Comparison of ENCODE assay signal across 14 cellular contexts in the genomic region with DNA sequence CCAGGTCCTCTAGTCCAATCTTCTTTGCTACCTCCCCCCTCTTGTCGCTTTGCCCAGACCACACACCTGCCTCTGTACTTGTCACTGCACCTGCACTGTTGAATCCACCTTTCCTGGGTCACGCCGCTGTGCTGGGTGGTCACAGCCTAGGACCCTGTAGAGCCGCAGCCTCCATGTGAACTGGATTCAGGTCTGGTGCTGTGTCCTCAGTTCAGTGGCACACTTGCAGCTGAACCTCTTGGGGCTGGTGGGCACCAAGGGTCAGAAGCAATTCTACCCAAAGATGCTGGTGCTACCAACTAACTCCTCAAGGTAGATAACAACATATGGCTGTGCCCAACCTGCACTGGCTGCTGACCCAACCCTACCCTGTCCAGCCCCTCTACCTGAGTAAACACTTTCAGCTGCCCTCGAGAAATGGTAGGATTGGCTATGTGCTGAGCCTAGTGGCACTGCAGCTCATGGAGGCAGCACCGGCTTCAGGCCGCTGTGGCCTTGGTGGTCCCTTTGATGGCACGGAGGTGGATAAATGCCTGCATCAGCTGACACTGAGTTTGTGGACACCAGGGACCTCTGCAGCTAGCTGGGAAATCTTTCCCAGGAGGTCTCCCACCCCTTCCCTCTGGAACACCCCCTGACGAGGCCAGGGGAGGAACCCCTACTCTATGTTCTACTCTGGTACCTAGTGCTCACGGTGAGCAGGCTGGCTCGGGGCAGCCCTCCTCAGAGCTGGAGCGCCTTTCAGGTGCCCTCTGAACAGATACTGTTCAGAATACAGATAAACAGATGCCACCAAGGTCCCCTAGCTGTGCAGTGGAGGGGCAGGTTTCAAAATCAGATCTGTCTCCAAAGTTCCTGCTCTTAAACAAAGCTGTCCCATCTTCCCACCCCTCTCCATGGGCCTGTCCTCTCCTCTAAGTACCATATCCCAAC. TPM values are rescaled to one million over a fixed set of nuclear protein-coding genes. Genes with fewer than 3 reads are reported as not detected.
DNase-seq lines count a peak whose midpoint lies in the region; ATAC-seq and TF ChIP-seq lines count a peak whose summit lies in the region.
"Had no signal": no experiment of that assay in that cellular context is flagged by ENCODE, and none has a peak within 500 bp of the region (broad histone marks: within the 10 kb centered on the region; RNA-seq: fewer than 3 reads in every experiment).

No MANE protein-coding gene starts in this region.

- 91% methylated on average over 12 of the region's 12 CpGs for whole genome bisulfite sequencing in esophagus muscularis mucosa
- WGBS in heart right ventricle, 2 donors, result 82 to 83% methylated on average over 12 of the region's 12 CpGs

- H3K27ac ChIP-seq in OCI-LY1 (ENCODE audit: low read depth, low read length, poor library complexity, severe bottlenecking) (peak overlapping the region; percentile 51), esophagus muscularis mucosa (replicated peaks in 1 of 4) (no peak overlapping the region), heart right ventricle (no peak overlapping the region)
- H3K27ac ChIP-seq: coronary artery had no signal

- H2AFZ ChIP-seq in OCI-LY1 (ENCODE audit: low read length), result no peak overlapping the region

- H3F3A ChIP-seq in OCI-LY1 (ENCODE audit: insufficient read depth, low read length), result peaks cover 3% of the 10 kb centered on the region

- H3K9me3 Mint-ChIP-seq in activated naive CD8-positive, alpha-beta T cell treated with anti-CD3 and anti-CD28 coated beads, Interleukin-2, amount 10 ng/mL, durations not matched to agents 7 days and 5 days, result no peaks in the 10 kb centered on the region
- no peaks in the 10 kb centered on the region for H3K9me3 Mint-ChIP-seq in activated naive CD8-positive, alpha-beta T cell treated with anti-CD3 and anti-CD28 coated beads for 36 hours
- H3K9me3 Mint-ChIP-seq in stimulated activated naive B cell treated with anti-CD40 and anti-IgM and Interleukin-4, amounts not matched to agents 10 μg/mL and 1 μg/mL and 100 μg/mL, for 72 hours, result peaks cover 0 to 3% of the 10 kb centered on the region in 2 donors

- H3K27ac Mint-ChIP-seq in activated naive CD8-positive, alpha-beta T cell treated with anti-CD3 and anti-CD28 coated beads, Interleukin-2, amount 10 ng/mL, durations not matched to agents 7 days and 5 days, result peak overlapping the region; percentile 46
- H3K27ac Mint-ChIP-seq in activated naive CD8-positive, alpha-beta T cell treated with anti-CD3 and anti-CD28 coated beads for 36 hours, result no peak overlapping the region
- H3K27ac Mint-ChIP-seq in stimulated activated naive B cell treated with anti-CD40 and anti-IgM and Interleukin-4, amounts not matched to agents 10 μg/mL and 1 μg/mL and 100 μg/mL, for 72 hours, result peak overlapping the region; percentile 80

- no peak for TF ChIP-seq POLR2A in esophagus muscularis mucosa (IDR thresholded peaks at IDR 0.05; ENCODE audit: low read depth)

- H3K27me3 Mint-ChIP-seq in activated naive CD8-positive, alpha-beta T cell treated with anti-CD3 and anti-CD28 coated beads, Interleukin-2, amount 10 ng/mL, durations not matched to agents 7 days and 5 days, result no peaks in the 10 kb centered on the region
- no peaks in the 10 kb centered on the region for H3K27me3 Mint-ChIP-seq in activated naive CD8-positive, alpha-beta T cell treated with anti-CD3 and anti-CD28 coated beads for 36 hours
- H3K27me3 Mint-ChIP-seq in stimulated activated naive B cell treated with anti-CD40 and anti-IgM and Interleukin-4, amounts not matched to agents 10 μg/mL and 1 μg/mL and 100 μg/mL, for 72 hours, result no peaks in the 10 kb centered on the region

- no peak for DNase-seq in activated naive CD8-positive, alpha-beta T cell treated with anti-CD3 and anti-CD28 coated beads, Interleukin-2, amount 10 ng/mL, durations not matched to agents 7 days and 5 days
- no peak for DNase-seq in activated naive CD8-positive, alpha-beta T cell treated with anti-CD3 and anti-CD28 coated beads for 36 hours
- DNase-seq in esophagus muscularis mucosa (ENCODE audit: extremely low spot score), result peak; percentile 89
- no peak for DNase-seq in stimulated activated naive B cell treated with anti-CD40 and anti-IgM and Interleukin-4, amounts not matched to agents 10 μg/mL and 1 μg/mL and 100 μg/mL, for 72 hours
- DNase-seq in activated CD4-positive, CD25-positive, alpha-beta regulatory T cell (lab: John Stamatoyannopoulos, UW), result no peak
- DNase-seq in heart right ventricle, result no peak
- DNase-seq: anterior cingulate cortex, hypothalamus, left colon, retina, SIG-M5 had no signal

- H3K79me2 ChIP-seq in OCI-LY1 (ENCODE audit: insufficient read depth, low read length), result no peaks in the 10 kb centered on the region

- H3K4me2 ChIP-seq in OCI-LY1 (ENCODE audit: low read length), result no peak overlapping the region

- H3K4me3 Mint-ChIP-seq in activated naive CD8-positive, alpha-beta T cell treated with anti-CD3 and anti-CD28 coated beads, Interleukin-2, amount 10 ng/mL, durations not matched to agents 7 days and 5 days, result no peak overlapping the region
- H3K4me3 Mint-ChIP-seq in activated naive CD8-positive, alpha-beta T cell treated with anti-CD3 and anti-CD28 coated beads for 36 hours, result no peak overlapping the region
- peak overlapping the region in 1 of 2 donors; percentile 33 for H3K4me3 Mint-ChIP-seq in stimulated activated naive B cell treated with anti-CD40 and anti-IgM and Interleukin-4, amounts not matched to agents 10 μg/mL and 1 μg/mL and 100 μg/mL, for 72 hours

- H3K4me1 Mint-ChIP-seq in activated naive CD8-positive, alpha-beta T cell treated with anti-CD3 and anti-CD28 coated beads, Interleukin-2, amount 10 ng/mL, durations not matched to agents 7 days and 5 days, result peaks cover 9% of the 10 kb centered on the region
- peaks cover 4% of the 10 kb centered on the region for H3K4me1 Mint-ChIP-seq in activated naive CD8-positive, alpha-beta T cell treated with anti-CD3 and anti-CD28 coated beads for 36 hours
- peaks cover 14 to 18% of the 10 kb centered on the region in 2 donors for H3K4me1 Mint-ChIP-seq in stimulated activated naive B cell treated with anti-CD40 and anti-IgM and Interleukin-4, amounts not matched to agents 10 μg/mL and 1 μg/mL and 100 μg/mL, for 72 hours

- no peak for ATAC-seq in activated naive CD8-positive, alpha-beta T cell treated with anti-CD3 and anti-CD28 coated beads, Interleukin-2, amount 10 ng/mL, durations not matched to agents 7 days and 5 days (ENCODE audit: low read depth)
- peak in 1 of 2 donors; percentile 17 for ATAC-seq in stimulated activated naive B cell treated with anti-CD40 and anti-IgM and Interleukin-4, amounts not matched to agents 10 μg/mL and 1 μg/mL and 100 μg/mL, for 72 hours (replicated peaks)
- ATAC-seq in HG03520 (IDR thresholded peaks at IDR 0.05; ENCODE audit: unreplicated experiment) (no peak), heart right ventricle (no peak)
- ATAC-seq: left colon had no signal

- H4K20me1 ChIP-seq in OCI-LY1 (ENCODE audit: insufficient read depth, low read length), result no peaks in the 10 kb centered on the region

- POLR2A ChIA-PET in activated naive CD8-positive, alpha-beta T cell treated with anti-CD3 and anti-CD28 coated beads, Interleukin-2, amount 10 ng/mL, durations not matched to agents 7 days and 5 days (lab: Charles Lee), result interaction anchor here (1.0 kb wide), 1 partner anchor 9 kb away, joined by 3 read pairs; no protein-coding TSS in a partner anchor

- no peak for TF ChIP-seq CTCF in OCI-LY1 (IDR thresholded peaks at IDR 0.05; ENCODE audit: low read length)
- TF ChIP-seq CTCF in esophagus muscularis mucosa (IDR thresholded peaks at IDR 0.05), result no peak
- TF ChIP-seq CTCF in heart right ventricle (IDR thresholded peaks at IDR 0.05), result no peak

- H3K9me2 ChIP-seq in OCI-LY1 (ENCODE audit: low read depth, low read length), result no peaks in the 10 kb centered on the region

- no peak overlapping the region for H3K4me3 ChIP-seq in OCI-LY1 (ENCODE audit: low read depth, low read length, poor library complexity, severe bottlenecking)
- H3K4me3 ChIP-seq in esophagus muscularis mucosa, result no peak overlapping the region
- H3K4me3 ChIP-seq in heart right ventricle, result no peak overlapping the region
- H3K4me3 ChIP-seq: coronary artery had no signal

- intact Hi-C loops in esophagus muscularis mucosa (cut with DNase I) (no loop called here), heart right ventricle (cut with DNase I) (no loop called here)

- H3K27me3 ChIP-seq in OCI-LY1 (ENCODE audit: insufficient read depth, low read length) (no peaks in the 10 kb centered on the region), esophagus muscularis mucosa (peaks cover 6 to 45% (median 13%) of the 10 kb centered on the region in 4 donors), heart right ventricle (peaks cover 0 to 13% (median 0%) of the 10 kb centered on the region in 7 donors)

- H3K36me3 ChIP-seq in OCI-LY1 (ENCODE audit: insufficient read depth, low read length) (peaks cover 49% of the 10 kb centered on the region), esophagus muscularis mucosa (peaks cover 19 to 29% (median 28%) of the 10 kb centered on the region in 4 donors), heart right ventricle (peaks cover 0 to 59% (median 21%) of the 10 kb centered on the region in 9 donors)

- H3K4me1 ChIP-seq in OCI-LY1 (ENCODE audit: insufficient read depth, low read length, severe bottlenecking), result peaks cover 4% of the 10 kb centered on the region
- H3K4me1 ChIP-seq in esophagus muscularis mucosa, result peaks cover 14 to 25% (median 21%) of the 10 kb centered on the region in 4 donors
- H3K4me1 ChIP-seq in heart right ventricle, result peaks cover 0 to 24% (median 14%) of the 10 kb centered on the region in 9 donors

- H3K9me3 ChIP-seq in OCI-LY1 (ENCODE audit: low read length), result no peaks in the 10 kb centered on the region
- no peaks in the 10 kb centered on the region for H3K9me3 ChIP-seq in esophagus muscularis mucosa
- H3K9me3 ChIP-seq in heart right ventricle, result no peaks in the 10 kb centered on the region

- TF ChIP-seq EP300 in esophagus muscularis mucosa (IDR thresholded peaks at IDR 0.05), result no peak

- peaks cover 25% of the 10 kb centered on the region for H3K36me3 Mint-ChIP-seq in activated naive CD8-positive, alpha-beta T cell treated with anti-CD3 and anti-CD28 coated beads, Interleukin-2, amount 10 ng/mL, durations not matched to agents 7 days and 5 days
- H3K36me3 Mint-ChIP-seq in activated naive CD8-positive, alpha-beta T cell treated with anti-CD3 and anti-CD28 coated beads for 36 hours, result peaks cover 24% of the 10 kb centered on the region
- H3K36me3 Mint-ChIP-seq in stimulated activated naive B cell treated with anti-CD40 and anti-IgM and Interleukin-4, amounts not matched to agents 10 μg/mL and 1 μg/mL and 100 μg/mL, for 72 hours, result peaks cover 56 to 72% of the 10 kb centered on the region in 2 donors

- no peak overlapping the region for H3K9ac ChIP-seq in OCI-LY1 (ENCODE audit: low read length)

RNA-seq across cellular contexts. Expression of gene AGAP2, which starts 14.3 kb away (rescaled TPM):
- total RNA-seq in activated naive CD8-positive, alpha-beta T cell treated with anti-CD3 and anti-CD28 coated beads, Interleukin-2, amount 10 ng/mL, durations not matched to agents 7 days and 5 days, result 10 to 100 TPM; 68.3 to 71.6 TPM
- 10 to 100 TPM; 22.6 to 23.8 TPM for total RNA-seq in activated naive CD8-positive, alpha-beta T cell treated with anti-CD3 and anti-CD28 coated beads for 36 hours
- total RNA-seq in esophagus muscularis mucosa, result 10 to 100 TPM in 1 of 4 donors, 1 to 10 TPM in 3; 2.5 to 11.2 (median 3.6) TPM
- 10 to 100 TPM in 2 of 10 donors, 1 to 10 TPM in 8; 3.4 to 13.1 (median 6.6) TPM for total RNA-seq in heart right ventricle
- 10 to 100 TPM in 1 of 2 donors, 1 to 10 TPM in 1; 5.3 to 17.3 TPM for polyA plus RNA-seq in heart right ventricle

RNA-seq across cellular contexts. Expression of gene TSPAN31, which starts 20.6 kb away (rescaled TPM):
- total RNA-seq in activated naive CD8-positive, alpha-beta T cell treated with anti-CD3 and anti-CD28 coated beads, Interleukin-2, amount 10 ng/mL, durations not matched to agents 7 days and 5 days, result 10 to 100 TPM; 19.6 to 23.2 TPM
- 1 to 10 TPM; 5.7 TPM for total RNA-seq in activated naive CD8-positive, alpha-beta T cell treated with anti-CD3 and anti-CD28 coated beads for 36 hours
- total RNA-seq in esophagus muscularis mucosa, result 10 to 100 TPM; 34.3 to 45.1 (median 42.1) TPM
- total RNA-seq in heart right ventricle, result 10 to 100 TPM; 21.1 to 37.4 (median 26.9) TPM
- polyA plus RNA-seq in heart right ventricle, result 10 to 100 TPM; 29.8 to 36.6 TPM

RNA-seq across cellular contexts. Expression of gene CDK4, which starts 27.8 kb away (rescaled TPM):
- 100 to 1,000 TPM in 1 of 2 experiments, 10 to 100 TPM in 1; 98.4 to 100 TPM for total RNA-seq in activated naive CD8-positive, alpha-beta T cell treated with anti-CD3 and anti-CD28 coated beads, Interleukin-2, amount 10 ng/mL, durations not matched to agents 7 days and 5 days
- 100 to 1,000 TPM; 275 to 304 TPM for total RNA-seq in activated naive CD8-positive, alpha-beta T cell treated with anti-CD3 and anti-CD28 coated beads for 36 hours
- total RNA-seq in esophagus muscularis mucosa (10 to 100 TPM; 43.6 to 85.7 (median 71.3) TPM), heart right ventricle (10 to 100 TPM; 37.0 to 74.0 (median 52.0) TPM)
- polyA plus RNA-seq in heart right ventricle, result 10 to 100 TPM; 21.7 to 61.7 TPM

RNA-seq across cellular contexts. Expression of gene OS9, which starts 30.3 kb away (rescaled TPM):
- total RNA-seq in activated naive CD8-positive, alpha-beta T cell treated with anti-CD3 and anti-CD28 coated beads, Interleukin-2, amount 10 ng/mL, durations not matched to agents 7 days and 5 days, result 100 to 1,000 TPM; 135 to 140 TPM
- total RNA-seq in activated naive CD8-positive, alpha-beta T cell treated with anti-CD3 and anti-CD28 coated beads for 36 hours, result 10 to 100 TPM; 53.7 to 59.8 TPM
- total RNA-seq in esophagus muscularis mucosa (100 to 1,000 TPM; 139 to 223 (median 148) TPM), heart right ventricle (100 to 1,000 TPM in 7 of 10 donors, 10 to 100 TPM in 3; 84.9 to 181 (median 113) TPM)
- polyA plus RNA-seq in heart right ventricle, result 100 to 1,000 TPM in 1 of 2 donors, 10 to 100 TPM in 1; 96.9 to 173 TPM

RNA-seq across cellular contexts. Expression of gene MARCHF9, which starts 30.6 kb away (rescaled TPM):
- total RNA-seq in activated naive CD8-positive, alpha-beta T cell treated with anti-CD3 and anti-CD28 coated beads, Interleukin-2, amount 10 ng/mL, durations not matched to agents 7 days and 5 days, result 10 to 100 TPM; 37.1 to 38.3 TPM
- total RNA-seq in activated naive CD8-positive, alpha-beta T cell treated with anti-CD3 and anti-CD28 coated beads for 36 hours, result 10 to 100 TPM; 18.2 to 19.2 TPM
- total RNA-seq in esophagus muscularis mucosa (10 to 100 TPM in 2 of 4 donors, 1 to 10 TPM in 2; 5.6 to 16.9 (median 10.7) TPM), heart right ventricle (10 to 100 TPM; 11.2 to 15.0 (median 13.3) TPM)
- polyA plus RNA-seq in heart right ventricle, result 10 to 100 TPM; 14.5 to 20.7 TPM
